Comparison of ENCODE assay signal across 12 cellular contexts in the genomic region with DNA sequence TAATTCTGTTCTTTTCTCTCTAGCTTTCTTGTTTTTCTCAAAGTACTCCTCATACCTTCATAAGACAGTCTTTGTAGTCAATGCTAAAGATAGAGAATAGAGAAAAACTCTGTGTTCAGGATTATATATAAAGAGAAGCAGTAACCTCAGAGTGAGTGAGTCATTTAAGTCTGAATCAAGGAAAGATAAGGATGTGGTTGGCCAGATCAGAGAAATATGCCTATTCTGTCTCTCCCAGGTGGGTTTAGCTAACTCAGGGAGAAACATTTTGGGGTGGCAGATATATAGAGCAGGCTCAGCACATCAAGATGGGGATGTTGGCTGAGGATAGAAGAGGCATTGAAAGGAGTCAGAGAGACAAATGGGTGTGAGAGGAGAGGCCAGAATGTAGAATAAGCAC. TPM values are rescaled to one million over a fixed set of nuclear protein-coding genes. Genes with fewer than 3 reads are reported as not detected.
A peak's percentile ranks its signal among the peaks of the same experiment; 100 is the strongest.
DNase-seq lines count a peak whose midpoint lies in the region; ATAC-seq and TF ChIP-seq lines count a peak whose summit lies in the region.
"Had no signal": no experiment of that assay in that cellular context is flagged by ENCODE, and none has a peak within 500 bp of the region (broad histone marks: within the 10 kb centered on the region; RNA-seq: fewer than 3 reads in every experiment).

No MANE protein-coding gene starts in this region.

- DNase-seq in M059J (ENCODE audit: low read depth), result peak; percentile 76
- peak; percentile 42 for DNase-seq in kidney glomerular epithelial cell (lab: John Stamatoyannopoulos, UW)
- no peak for DNase-seq in mucosa of descending colon
- DNase-seq in stimulated activated CD4-positive, alpha-beta T cell treated with anti-CD3 and anti-CD28 coated beads, Interleukin-1b, Interleukin-23, amount 100 ng/mL, for 48 hours, result no peak
- DNase-seq in NCI-H2081 treated with DMSO at 0.1 percent for 48 hours (lab: John Stamatoyannopoulos, UW), result no peak
- DNase-seq: lower lobe of right lung; NCI-H2171 treated with DMSO at 0.1 percent for 48 hours; right cardiac atrium; stimulated activated naive B cell treated with anti-CD40 and anti-IgM and Interleukin-4, amounts not matched to agents 10 μg/mL and 1 μg/mL and 100 μg/mL, for 72 hours; T-cell had no signal

- intact Hi-C loops in mucosa of descending colon (cut with DNase I, micrococcal nuclease), result no loop called here

- no peaks in the 10 kb centered on the region for H3K4me1 ChIP-seq in mucosa of descending colon (ENCODE audit: low read depth)
- H3K4me1 ChIP-seq: lower lobe of right lung had no signal

- H3K9me3 ChIP-seq in mucosa of descending colon, result no peaks in the 10 kb centered on the region
- H3K9me3 ChIP-seq: lower lobe of right lung had no signal

- ATAC-seq in GM19043 (IDR thresholded peaks at IDR 0.05; ENCODE audit: low read depth, unreplicated experiment) (peak; percentile 82), HG02678 (IDR thresholded peaks at IDR 0.05; ENCODE audit: unreplicated experiment) (peak; percentile 69), mucosa of descending colon (no peak)
- ATAC-seq: lower lobe of right lung; right cardiac atrium; stimulated activated naive B cell treated with anti-CD40 and anti-IgM and Interleukin-4, amounts not matched to agents 10 μg/mL and 1 μg/mL and 100 μg/mL, for 72 hours had no signal

- no peaks in the 10 kb centered on the region for H3K36me3 ChIP-seq in mucosa of descending colon (ENCODE audit: low read depth)

- TF ChIP-seq CTCF in mucosa of descending colon (IDR thresholded peaks at IDR 0.05), result no peak

- no peak overlapping the region for H3K4me3 ChIP-seq in mucosa of descending colon
- H3K4me3 ChIP-seq: lower lobe of right lung had no signal

RNA-seq across cellular contexts. Expression of gene GTF2E1, which starts 31.4 kb away (rescaled TPM):
- 22.4 and 40.3 TPM in 2 replicates for total RNA-seq in M059J (2014; rRNA removed; shearing (Covaris generic))
- 10 to 100 TPM; 11.7 to 13.6 (median 12.0) TPM for total RNA-seq in mucosa of descending colon

RNA-seq across cellular contexts. Expression of gene RABL3, which starts 31.6 kb away (rescaled TPM):
- total RNA-seq in M059J (2014; rRNA removed; shearing (Covaris generic)), result 27.9 and 37.7 TPM in 2 replicates
- total RNA-seq in mucosa of descending colon, result 10 to 100 TPM; 23.0 to 26.5 (median 25.9) TPM

Comparison
In these comparisons a context has a peak if more than half of its experiments do, and no peak if none do; other contexts are left out.
1. DNase-seq: peak in M059J (single experiment) and kidney glomerular epithelial cell (single experiment); none in mucosa of descending colon (0 of 3), stimulated activated CD4-positive, alpha-beta T cell treated with anti-CD3 and anti-CD28 coated beads, Interleukin-1b, Interleukin-23, amount 100 ng/mL, for 48 hours (single experiment) and NCI-H2081 treated with DMSO at 0.1 percent for 48 hours (single experiment).